Comparison of ENCODE assay signal across 19 cellular contexts in the genomic region with DNA sequence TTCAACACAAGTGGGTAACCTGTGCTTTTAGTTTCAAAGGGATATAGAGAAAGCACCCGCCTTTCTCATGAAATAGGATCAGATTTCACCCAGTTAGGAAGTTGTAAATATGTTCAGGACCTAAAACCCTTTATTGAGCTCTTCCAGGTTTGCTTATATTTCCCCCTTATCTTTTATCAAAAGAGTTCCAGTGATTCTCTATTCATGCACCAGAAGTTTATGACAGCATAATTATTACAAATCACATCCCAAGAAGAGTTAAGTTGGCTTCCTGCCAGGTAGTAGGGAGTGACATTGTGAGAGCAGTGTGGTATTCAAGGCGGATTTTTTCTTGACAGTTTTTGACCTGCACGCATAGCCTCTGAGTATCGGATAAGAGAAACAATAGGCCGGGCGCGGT.
DNase-seq lines count a peak whose midpoint lies in the region; ATAC-seq and TF ChIP-seq lines count a peak whose summit lies in the region.
"Had no signal": no experiment of that assay in that cellular context is flagged by ENCODE, and none has a peak within 500 bp of the region (broad histone marks: within the 10 kb centered on the region; RNA-seq: fewer than 3 reads in every experiment).

No MANE protein-coding gene starts in this region.

- no peak overlapping the region for H3K27ac ChIP-seq in left lung
- H3K27ac ChIP-seq in coronary artery: no peak overlapping the region
- H3K27ac ChIP-seq: brain microvascular endothelial cell, right atrium auricular region, testis had no signal

- no peaks in the 10 kb centered on the region for H3K36me3 Mint-ChIP-seq in immature natural killer cell
- H3K36me3 Mint-ChIP-seq: activated naive CD8-positive, alpha-beta T cell treated with anti-CD3 and anti-CD28 coated beads for 36 hours; CD8-positive, alpha-beta T cell; stimulated activated effector memory CD8-positive, alpha-beta T cell treated with anti-CD3 and anti-CD28 coated beads, Interleukin-12 subunit alpha, Interleukin-12 subunit beta, amount 100 ng/mL, for 72 hours had no signal

- H3K36me3 ChIP-seq in left lung: peaks cover 0 to 12% of the 10 kb centered on the region in 2 donors

- H3K27ac Mint-ChIP-seq in immature natural killer cell: no peak overlapping the region
- H3K27ac Mint-ChIP-seq: activated naive CD8-positive, alpha-beta T cell treated with anti-CD3 and anti-CD28 coated beads for 36 hours; CD8-positive, alpha-beta T cell; stimulated activated effector memory CD8-positive, alpha-beta T cell treated with anti-CD3 and anti-CD28 coated beads, Interleukin-12 subunit alpha, Interleukin-12 subunit beta, amount 100 ng/mL, for 72 hours had no signal

- intact Hi-C loops in left lung (cut with DNase I): no loop called here

- peaks cover 3 to 16% (median 4%) of the 10 kb centered on the region in 3 donors for H3K27me3 Mint-ChIP-seq in immature natural killer cell (ENCODE audit: low read depth in 3 of 3)

- H3K4me3 ChIP-seq in left lung (no peak overlapping the region), coronary artery (no peak overlapping the region)
- H3K4me3 ChIP-seq: right atrium auricular region, testis had no signal

- H3K9me3 Mint-ChIP-seq in immature natural killer cell: no peaks in the 10 kb centered on the region
- H3K9me3 Mint-ChIP-seq: activated naive CD8-positive, alpha-beta T cell treated with anti-CD3 and anti-CD28 coated beads for 36 hours; CD8-positive, alpha-beta T cell; stimulated activated effector memory CD8-positive, alpha-beta T cell treated with anti-CD3 and anti-CD28 coated beads, Interleukin-12 subunit alpha, Interleukin-12 subunit beta, amount 100 ng/mL, for 72 hours had no signal

- ATAC-seq in left lung (peak; percentile 32), omental fat pad (ENCODE audit: low FRiP score) (no peak)
- ATAC-seq: CD8-positive, alpha-beta T cell; stimulated activated effector memory CD8-positive, alpha-beta T cell treated with anti-CD3 and anti-CD28 coated beads, Interleukin-12 subunit alpha, Interleukin-12 subunit beta, amount 100 ng/mL, for 72 hours had no signal

- no peak overlapping the region for H3K4me3 Mint-ChIP-seq in immature natural killer cell
- H3K4me3 Mint-ChIP-seq: activated naive CD8-positive, alpha-beta T cell treated with anti-CD3 and anti-CD28 coated beads for 36 hours; CD8-positive, alpha-beta T cell; stimulated activated effector memory CD8-positive, alpha-beta T cell treated with anti-CD3 and anti-CD28 coated beads, Interleukin-12 subunit alpha, Interleukin-12 subunit beta, amount 100 ng/mL, for 72 hours had no signal

- no peaks in the 10 kb centered on the region for H3K4me1 ChIP-seq in left lung
- H3K4me1 ChIP-seq: testis had no signal

- DNase-seq in COR-L47 (lab: John Stamatoyannopoulos, UW) (peak; percentile 83), NCI-H1417 (lab: John Stamatoyannopoulos, UW) (peak; percentile 70 to 99 (median 91)), NCI-H510A (lab: John Stamatoyannopoulos, UW) (peak; percentile 10), left lung (no peak), coronary artery (ENCODE audit: low spot score) (no peak), omental fat pad (ENCODE audit: low spot score) (no peak), immature natural killer cell (no peak), iPS-NIHi11 (ENCODE audit: low spot score) (no peak)
- DNase-seq: activated CD4-positive, alpha-beta T cell treated with anti-CD3 and anti-CD28 coated beads for 1 hour; activated naive CD8-positive, alpha-beta T cell treated with anti-CD3 and anti-CD28 coated beads for 36 hours; brain microvascular endothelial cell; CD8-positive, alpha-beta T cell; cortex of kidney; NCI-H526 treated with DMSO at 0.1 percent for 48 hours; SIG-M5; stimulated activated CD4-positive, alpha-beta T cell treated with anti-CD3 and anti-CD28 coated beads, Interleukin-15, amount 100 ng/mL, for 24 hours; testis had no signal

- TF ChIP-seq CTCF in left lung (IDR thresholded peaks at IDR 0.05): no peak
- no peak for TF ChIP-seq CTCF in coronary artery (IDR thresholded peaks at IDR 0.05)
- TF ChIP-seq CTCF in omental fat pad (IDR thresholded peaks at IDR 0.05): no peak

- H3K27me3 ChIP-seq in left lung: no peaks in the 10 kb centered on the region
- H3K27me3 ChIP-seq: brain microvascular endothelial cell, right atrium auricular region, testis had no signal

- H3K9me3 ChIP-seq in left lung: no peaks in the 10 kb centered on the region
- H3K9me3 ChIP-seq: right atrium auricular region, testis had no signal

- H3K4me1 Mint-ChIP-seq in immature natural killer cell: no peaks in the 10 kb centered on the region
- H3K4me1 Mint-ChIP-seq: activated naive CD8-positive, alpha-beta T cell treated with anti-CD3 and anti-CD28 coated beads for 36 hours had no signal

Comparison
In these comparisons a context has a peak if more than half of its experiments do, and no peak if none do; other contexts are left out.
1. DNase-seq: peak in COR-L47 (single experiment), NCI-H1417 (3 of 3) and NCI-H510A (single experiment); none in left lung (0 of 2), coronary artery (single experiment), omental fat pad (single experiment), immature natural killer cell (0 of 3) and iPS-NIHi11 (single experiment).